Comparison of ENCODE assay signal across 25 cellular contexts in genomic region chr7:141028767-141029166, GRCh38. TPM values are rescaled to one million over a fixed set of nuclear protein-coding genes. Genes with fewer than 3 reads are reported as not detected.
A peak's percentile ranks its signal among the peaks of the same experiment; 100 is the strongest.
DNase-seq lines count a peak whose midpoint lies in the region; ATAC-seq, FAIRE-seq and TF ChIP-seq lines count a peak whose summit lies in the region.
"Had no signal": no experiment of that assay in that cellular context is flagged by ENCODE, and none has a peak within 500 bp of the region (broad histone marks: within the 10 kb centered on the region; RNA-seq: fewer than 3 reads in every experiment).

No MANE protein-coding gene starts in this region.

- H3K9ac ChIP-seq in K562 (ENCODE audit: insufficient read depth in 1 of 2, low read depth in 2 of 2, low read length in 2 of 2), result no peak overlapping the region
- H3K9ac ChIP-seq: BLaER1 had no signal

- peak; percentile 19 for FAIRE-seq in K562 (lab: Jason Lieb, UNC)
- FAIRE-seq: A549, D721Med, G401.6, GM12878, GM12892, GM18507 had no signal

- BruUV-seq in K562 (replicated peaks; lab: Mats Ljungman, UMichigan), result no TSS peak

- in situ Hi-C loops in ACHN (cut with HindIII; ENCODE audit: low pct_ligation_motif_present, low pct_unique_long_range_greater_than_20kb, low sequenced_read_pairs), result no loop called here
- in situ Hi-C loops in K562 (cut with MboI), result no loop called here

- CTCF ChIA-PET in K562 (lab: Yijun Ruan, JAX; ENCODE audit: low intra/inter-chr PET ratio), result no interaction called here

- no peaks in the 10 kb centered on the region for H3K27me3 ChIP-seq in K562 (ENCODE audit: control insufficient read depth in 2 of 2, insufficient read depth in 2 of 2, low read length in 2 of 2)
- H3K27me3 ChIP-seq: BE2C, BLaER1 had no signal

- TF ChIP-seq CTCF in K562 (IDR thresholded peaks at IDR 0.05 in 2 of 3, conservative IDR thresholded peaks at IDR 0.05 in 1 of 3; ENCODE audit: insufficient read depth in 2 of 3, low read depth in 1 of 3, low read length in 3 of 3), result no peak
- no peak for TF ChIP-seq CTCF in GM10266 (IDR thresholded peaks at IDR 0.05; ENCODE audit: control insufficient read depth, insufficient read depth, low read depth, missing control alignments)

- no peaks in the 10 kb centered on the region for H4K20me1 ChIP-seq in K562 (replicated peaks; ENCODE audit: control insufficient read depth, insufficient read depth, low read length)
- H4K20me1 ChIP-seq: BLaER1 had no signal

- no peak for ATAC-seq in K562
- ATAC-seq in HG03520 (IDR thresholded peaks at IDR 0.05; ENCODE audit: unreplicated experiment), result no peak
- ATAC-seq: A549, GM12878 had no signal

- DNase-seq in DMS53 (lab: John Stamatoyannopoulos, UW) (peak; percentile 26), DMS53 treated with DMSO at 0.1 percent for 48 hours (lab: John Stamatoyannopoulos, UW; ENCODE audit: unreplicated experiment) (no peak), ACHN (peak; percentile 42), OCI-M1 (lab: John Stamatoyannopoulos, UW) (peak; percentile 2), K562 (ENCODE audit: extremely low read depth in 1 of 4, low spot score in 3 of 4) (no peak), NCI-H510A treated with DMSO at 0.1 percent for 48 hours (lab: John Stamatoyannopoulos, UW) (no peak), GM10266 (ENCODE audit: extremely low spot score) (no peak)
- DNase-seq: BE2C; C1 segment of cervical spinal cord; CD4-positive, alpha-beta memory T cell; CD4-positive, CD25-positive, alpha-beta regulatory T cell; CD8-positive, alpha-beta memory T cell; COR-L47; DMS79 treated with DMSO at 0.1 percent for 48 hours; GF-D8 had no signal

- peaks cover 0 to 3% of the 10 kb centered on the region in 2 experiments; a peak in 1 of 5 replicates for H3K4me1 ChIP-seq in K562 (replicated peaks in 1 of 2; ENCODE audit: control insufficient read depth in 2 of 2, insufficient read depth in 2 of 2, low read length in 2 of 2)
- H3K4me1 ChIP-seq: A549, BE2C, BLaER1 had no signal

- intact Hi-C loops in K562 (cut with micrococcal nuclease), result no loop called here

- 0 out of 2 replicates have a peak, but pooled peaks cover 3% of the 10 kb centered on the region for H3K9me3 ChIP-seq in K562 (replicated peaks; ENCODE audit: control insufficient read depth, insufficient read depth, low read depth, low read length)

- no peaks in the 10 kb centered on the region for H3K79me2 ChIP-seq in K562 (ENCODE audit: control insufficient read depth, insufficient read depth, low read length)

- H3K9me1 ChIP-seq in K562 (ENCODE audit: control insufficient read depth, insufficient read depth, low read length), result no peaks in the 10 kb centered on the region

- no peaks in the 10 kb centered on the region for H3K36me3 ChIP-seq in K562 (ENCODE audit: control insufficient read depth, insufficient read depth, low read length)
- H3K36me3 ChIP-seq: BE2C, BLaER1 had no signal

- H3K4me3 ChIP-seq in K562, result no peak overlapping the region
- H3K4me3 ChIP-seq: A549, BLaER1, GM12878 had no signal

- POLR2A ChIA-PET in K562 (lab: Yijun Ruan, JAX), result no interaction called here

- no peak for TF ChIP-seq EP300 in K562 (IDR thresholded peaks at IDR 0.05; ENCODE audit: low read length)

- H3K4me2 ChIP-seq in K562 (ENCODE audit: insufficient read depth, low read length), result no peak overlapping the region
- H3K4me2 ChIP-seq: A549, BLaER1 had no signal

- H2AFZ ChIP-seq in K562 (ENCODE audit: low read depth, low read length), result no peak overlapping the region

- no peak for TF ChIP-seq RAD21 in K562 (CRISPR knock-in tag; conservative IDR thresholded peaks at IDR 0.05 in 1 of 2, IDR thresholded peaks at IDR 0.05 in 1 of 2)

- no peak overlapping the region for H3K27ac ChIP-seq in K562 (ENCODE audit: extremely low read depth, low read depth, low read length)
- H3K27ac ChIP-seq: 22Rv1, A549, BLaER1 had no signal

- WGBS in K562 (ENCODE audit: insufficient coverage, low coverage, missing lambda C conversion rate), result 1% methylated on average over 3 of the region's 3 CpGs

- TF ChIP-seq POLR2A in K562 (conservative IDR thresholded peaks at IDR 0.05), result no peak

TF ChIP-seq in K562, 482 proteins besides CTCF, POLR2A, EP300 and RAD21 (continues in another document):
- TF ChIP-seq WHSC1 (IDR thresholded peaks at IDR 0.05; ENCODE audit: low read length) (no peak), RFX1 (IDR thresholded peaks at IDR 0.05) (no peak), SIN3B (IDR thresholded peaks at IDR 0.05; ENCODE audit: low read depth) (no peak), TFAM (CRISPR knock-in tag; conservative IDR thresholded peaks at IDR 0.05) (no peak), SIN3A (IDR thresholded peaks at IDR 0.05; ENCODE audit: borderline replicate concordance in 2 of 2, control insufficient read depth in 1 of 2, low read depth in 2 of 2, low read length in 2 of 2) (no peak), ZNF408 (CRISPR knock-in tag; IDR thresholded peaks at IDR 0.05; ENCODE audit: low read depth) (no peak), NBN (IDR thresholded peaks at IDR 0.05; ENCODE audit: low read depth) (no peak), SMARCA4 (IDR thresholded peaks at IDR 0.05) (no peak), ZBTB1 (CRISPR knock-in tag; IDR thresholded peaks at IDR 0.05; ENCODE audit: borderline replicate concordance, low read depth) (no peak), NFE2L1 (tag; IDR thresholded peaks at IDR 0.05; ENCODE audit: borderline replicate concordance, low read depth) (no peak), ATF7 (IDR thresholded peaks at IDR 0.05) (no peak)
- TF ChIP-seq, protein P1, sequence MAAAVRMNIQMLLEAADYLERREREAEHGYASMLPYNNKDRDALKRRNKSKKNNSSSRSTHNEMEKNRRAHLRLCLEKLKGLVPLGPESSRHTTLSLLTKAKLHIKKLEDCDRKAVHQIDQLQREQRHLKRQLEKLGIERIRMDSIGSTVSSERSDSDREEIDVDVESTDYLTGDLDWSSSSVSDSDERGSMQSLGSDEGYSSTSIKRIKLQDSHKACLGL (CRISPR knock-in tag; IDR thresholded peaks at IDR 0.05; ENCODE audit: borderline replicate concordance, poor library complexity, severe bottlenecking), result no peak
- TF ChIP-seq, protein P2, sequence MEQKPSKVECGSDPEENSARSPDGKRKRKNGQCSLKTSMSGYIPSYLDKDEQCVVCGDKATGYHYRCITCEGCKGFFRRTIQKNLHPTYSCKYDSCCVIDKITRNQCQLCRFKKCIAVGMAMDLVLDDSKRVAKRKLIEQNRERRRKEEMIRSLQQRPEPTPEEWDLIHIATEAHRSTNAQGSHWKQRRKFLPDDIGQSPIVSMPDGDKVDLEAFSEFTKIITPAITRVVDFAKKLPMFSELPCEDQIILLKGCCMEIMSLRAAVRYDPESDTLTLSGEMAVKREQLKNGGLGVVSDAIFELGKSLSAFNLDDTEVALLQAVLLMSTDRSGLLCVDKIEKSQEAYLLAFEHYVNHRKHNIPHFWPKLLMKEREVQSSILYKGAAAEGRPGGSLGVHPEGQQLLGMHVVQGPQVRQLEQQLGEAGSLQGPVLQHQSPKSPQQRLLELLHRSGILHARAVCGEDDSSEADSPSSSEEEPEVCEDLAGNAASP (IDR thresholded peaks at IDR 0.05), result no peak

RNA-seq across cellular contexts. Expression of gene MRPS33, which starts 14.0 kb away (rescaled TPM):
- total RNA-seq in K562 (2011; cell fraction: chromatin; rRNA removed; ENCODE audit: low replicate concordance), result 17.1 and 29.5 TPM in 2 replicates
- 17.8 and 19.7 TPM in 2 replicates for total RNA-seq in K562 (2011; cell fraction: nucleolus; rRNA removed)
- total RNA-seq in K562 (2011; cell fraction: nucleoplasm; rRNA removed), result 27.8 and 29.4 TPM in 2 replicates
- total RNA-seq in K562 (2014; rRNA removed) (70.3 and 81.1 TPM in 2 replicates), K562 (2014; rRNA removed; fragmentation: Illumina TruSeq; extraction: Trizol) (205 and 227 TPM in 2 replicates), K562 (2015; rRNA removed; fragmentation: Illumina TruSeq; extraction: Trizol) (122 and 132 TPM in 2 replicates), K562 (2021) (106 and 109 TPM in 2 replicates)
- polyA plus RNA-seq in K562 (2011; rRNA removed) (170 and 187 TPM in 2 replicates), K562 (2014; fragmentation: Illumina TruSeq; extraction: Trizol) (149 and 204 TPM in 2 replicates), K562 (2014; fragmentation: Nextera tagmentation; extraction: Ambion mirVana) (100 to 1,000 TPM; 395 to 442 TPM), K562 (2014; rRNA removed) (109 and 123 TPM in 2 replicates)
- 15.4 and 35.1 TPM in 2 replicates for polyA plus RNA-seq in K562 (2011; cell fraction: cytosol; rRNA removed)
- 21.0 and 54.5 TPM in 2 replicates for polyA plus RNA-seq in K562 (2011; cell fraction: nucleus; rRNA removed)
- polyA plus RNA-seq in K562 (2012), result 140 and 201 TPM in 2 replicates
- polyA minus RNA-seq in K562 (2011; rRNA and poly(A)+ RNA removed), result 64.9 and 102 TPM in 2 replicates
- 15.6 and 19.8 TPM in 2 replicates for polyA minus RNA-seq in K562 (2011; cell fraction: cytosol; rRNA and poly(A)+ RNA removed)
- polyA minus RNA-seq in K562 (2011; cell fraction: nucleus; rRNA and poly(A)+ RNA removed), result 7.7 and 18.4 TPM in 2 replicates

RNA-seq across cellular contexts. Expression of gene TMEM178B, which starts 45.1 kb away (rescaled TPM):
- not detected in 2 replicates for total RNA-seq in K562 (2011; cell fraction: chromatin; rRNA removed; ENCODE audit: low replicate concordance)
- total RNA-seq in K562 (2011; cell fraction: nucleolus; rRNA removed), result not detected in 2 replicates
- total RNA-seq in K562 (2011; cell fraction: nucleoplasm; rRNA removed), result not detected in 2 replicates
- total RNA-seq in K562 (2014; rRNA removed) (not detected in 2 replicates), K562 (2014; rRNA removed; fragmentation: Illumina TruSeq; extraction: Trizol) (under 0.01 TPM in 1 of 2 replicates, not detected in the other), K562 (2015; rRNA removed; fragmentation: Illumina TruSeq; extraction: Trizol) (0.04 TPM in 1 of 2 replicates, not detected in the other), K562 (2021) (0.02 TPM in 1 of 2 replicates, not detected in the other)
- polyA plus RNA-seq in K562 (2011; rRNA removed) (0.01 and 0.03 TPM in 2 replicates), K562 (2014; fragmentation: Illumina TruSeq; extraction: Trizol) (0.03 TPM in 1 of 2 replicates, not detected in the other), K562 (2014; fragmentation: Nextera tagmentation; extraction: Ambion mirVana) (not detected), K562 (2014; rRNA removed) (0.01 and 0.03 TPM in 2 replicates)
- polyA plus RNA-seq in K562 (2011; cell fraction: cytosol; rRNA removed), result 0.01 TPM in 2 replicates
- 0.01 and 0.04 TPM in 2 replicates for polyA plus RNA-seq in K562 (2011; cell fraction: nucleus; rRNA removed)
- polyA plus RNA-seq in K562 (2012), result 0.01 and 0.06 TPM in 2 replicates
- polyA minus RNA-seq in K562 (2011; rRNA and poly(A)+ RNA removed), result 0.04 and 0.06 TPM in 2 replicates
- not detected in 2 replicates for polyA minus RNA-seq in K562 (2011; cell fraction: cytosol; rRNA and poly(A)+ RNA removed)
- polyA minus RNA-seq in K562 (2011; cell fraction: nucleus; rRNA and poly(A)+ RNA removed), result under 0.01 and 0.11 TPM in 2 replicates
- polyA plus RNA-seq: CD14-positive monocyte; CD4-positive, CD25-positive, alpha-beta regulatory T cell had no signal

Comparison
In these comparisons a context has a peak if more than half of its experiments do, and no peak if none do; other contexts are left out.
1. DNase-seq: peak in DMS53 (single experiment), ACHN (single experiment) and OCI-M1 (single experiment); none in DMS53 treated with DMSO at 0.1 percent for 48 hours (single experiment), K562 (0 of 4), NCI-H510A treated with DMSO at 0.1 percent for 48 hours (single experiment) and GM10266 (single experiment).